ENCODE assay signal across 10 cellular contexts in the genomic region with DNA sequence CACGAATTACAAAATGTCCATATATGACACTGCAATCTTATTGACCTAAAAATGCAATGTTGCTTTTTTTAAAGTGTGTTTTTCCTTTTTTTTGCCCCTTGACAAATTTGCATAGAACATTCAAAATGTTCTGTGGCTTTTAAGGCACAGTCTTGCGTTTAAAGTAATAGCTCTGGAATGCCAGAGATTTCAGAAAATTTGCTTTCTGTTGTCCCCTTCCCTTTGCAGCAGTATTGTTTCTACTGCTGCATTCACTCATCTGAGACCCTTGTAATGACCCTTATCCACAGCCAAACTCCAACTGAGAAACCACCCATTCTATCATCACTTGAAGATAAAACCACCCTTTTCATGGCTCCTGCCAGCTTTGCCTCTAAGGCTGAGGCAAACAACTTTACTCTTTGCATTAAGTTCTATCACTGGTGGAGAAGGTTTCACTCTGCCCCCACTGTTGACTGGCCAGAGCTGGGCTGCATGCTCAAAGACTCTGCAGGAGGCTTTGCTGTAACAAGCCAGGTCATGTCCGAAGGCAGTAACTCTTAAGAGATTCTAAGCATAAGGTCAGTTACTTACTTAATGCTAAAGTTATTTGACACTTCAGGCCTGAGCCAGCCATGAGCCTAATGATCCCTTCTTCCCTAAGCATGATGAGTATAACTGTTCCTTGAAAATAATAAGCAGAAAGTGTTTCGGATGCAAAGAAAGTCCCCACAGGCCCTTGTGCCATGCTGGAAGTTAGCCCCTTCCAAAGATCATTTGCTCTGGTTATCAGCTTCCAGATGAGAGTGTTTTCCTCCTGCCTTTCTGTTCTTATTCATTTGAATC.
A peak's percentile ranks its signal among the peaks of the same experiment; 100 is the strongest.
DNase-seq lines count a peak whose midpoint lies in the region; ATAC-seq and TF ChIP-seq lines count a peak whose summit lies in the region.
"Had no signal": no experiment of that assay in that cellular context is flagged by ENCODE, and none has a peak within 500 bp of the region (broad histone marks: within the 10 kb centered on the region; RNA-seq: fewer than 3 reads in every experiment).

No MANE protein-coding gene starts in this region.

- H2AFZ ChIP-seq in parathyroid adenoma, result no peak overlapping the region

- no peak overlapping the region for H3K9ac ChIP-seq in parathyroid adenoma

- peaks cover 3% of the 10 kb centered on the region for H3K79me2 ChIP-seq in parathyroid adenoma

- DNase-seq in DMS 273 treated with DMSO at 0.1 percent for 48 hours (lab: John Stamatoyannopoulos, UW), result peak; percentile 31
- peak; percentile 76 for DNase-seq in amniotic stem cell (lab: John Stamatoyannopoulos, UW)
- peak in 2 of 5 donors; percentile 20 to 26 for DNase-seq in heart left ventricle
- DNase-seq in activated naive CD4-positive, alpha-beta T cell treated with anti-CD3 and anti-CD28 coated beads, Interleukin-2, amount 50 U/mL, for 16 hours, result no peak
- DNase-seq: activated naive CD4-positive, alpha-beta T cell treated with anti-CD3 and anti-CD28 coated beads, Interleukin-2, amount 10 ng/mL, durations not matched to agents 7 days and 5 days; stimulated activated CD4-positive, alpha-beta T cell treated with anti-CD3 and anti-CD28 coated beads, Interleukin-2, amount 100 ng/mL, for 48 hours had no signal

- intact Hi-C loops in heart left ventricle (cut with DNase I), result loop anchor here in 8 of 10 donors (2.0 to 10.0 kb wide), 6 partner anchors 37 to 92 kb away; no protein-coding TSS in a partner anchor

- H3K36me3 ChIP-seq in heart left ventricle (peaks cover 0 to 13% (median 5%) of the 10 kb centered on the region in 9 donors), parathyroid adenoma (ENCODE audit: control insufficient read depth, insufficient read depth, low read length) (no peaks in the 10 kb centered on the region)

- peaks cover 2 to 65% (median 47%) of the 10 kb centered on the region in 12 donors for H3K4me1 ChIP-seq in heart left ventricle
- H3K4me1 ChIP-seq in parathyroid adenoma, result peaks cover 6% of the 10 kb centered on the region

- H3K27ac ChIP-seq in heart left ventricle (peak overlapping the region; percentile 63 to 83 (median 76)), parathyroid adenoma (peak overlapping the region; percentile 12)

- ATAC-seq in heart left ventricle (peak; percentile 33 to 52 (median 47)), GM21619 (IDR thresholded peaks at IDR 0.05; ENCODE audit: unreplicated experiment) (no peak), HG03280 (IDR thresholded peaks at IDR 0.05; ENCODE audit: unreplicated experiment) (no peak), HG03520 (IDR thresholded peaks at IDR 0.05; ENCODE audit: unreplicated experiment) (no peak)

- no peak overlapping the region for H3K4me2 ChIP-seq in parathyroid adenoma (ENCODE audit: low read length)

- WGBS in heart left ventricle, 4 donors, result 54 to 59% (median 56%) methylated on average over 4 of the region's 4 CpGs

- H3K9me3 ChIP-seq in heart left ventricle, result no peaks in the 10 kb centered on the region
- no peaks in the 10 kb centered on the region for H3K9me3 ChIP-seq in parathyroid adenoma (ENCODE audit: control insufficient read depth, low read length)

- no peak for TF ChIP-seq POLR2A in heart left ventricle (IDR thresholded peaks at IDR 0.05)

- TF ChIP-seq CTCF in heart left ventricle (IDR thresholded peaks at IDR 0.05) (no peak), parathyroid adenoma (IDR thresholded peaks at IDR 0.05) (no peak)

- H3K27me3 ChIP-seq in heart left ventricle (no peaks in the 10 kb centered on the region), parathyroid adenoma (ENCODE audit: control insufficient read depth, insufficient read depth, low read length) (no peaks in the 10 kb centered on the region)

- H3K4me3 ChIP-seq in heart left ventricle (peak overlapping the region in 1 of 12 donors; percentile 43), parathyroid adenoma (ENCODE audit: low read depth, low read length) (no peak overlapping the region)

Comparison
In these comparisons a context has a peak if more than half of its experiments do, and no peak if none do; other contexts are left out.
1. ATAC-seq: peak in heart left ventricle (4 of 4); none in GM21619 (single experiment), HG03280 (single experiment) and HG03520 (single experiment).